12 cellular contexts compared by ENCODE assay signal in the genomic region with DNA sequence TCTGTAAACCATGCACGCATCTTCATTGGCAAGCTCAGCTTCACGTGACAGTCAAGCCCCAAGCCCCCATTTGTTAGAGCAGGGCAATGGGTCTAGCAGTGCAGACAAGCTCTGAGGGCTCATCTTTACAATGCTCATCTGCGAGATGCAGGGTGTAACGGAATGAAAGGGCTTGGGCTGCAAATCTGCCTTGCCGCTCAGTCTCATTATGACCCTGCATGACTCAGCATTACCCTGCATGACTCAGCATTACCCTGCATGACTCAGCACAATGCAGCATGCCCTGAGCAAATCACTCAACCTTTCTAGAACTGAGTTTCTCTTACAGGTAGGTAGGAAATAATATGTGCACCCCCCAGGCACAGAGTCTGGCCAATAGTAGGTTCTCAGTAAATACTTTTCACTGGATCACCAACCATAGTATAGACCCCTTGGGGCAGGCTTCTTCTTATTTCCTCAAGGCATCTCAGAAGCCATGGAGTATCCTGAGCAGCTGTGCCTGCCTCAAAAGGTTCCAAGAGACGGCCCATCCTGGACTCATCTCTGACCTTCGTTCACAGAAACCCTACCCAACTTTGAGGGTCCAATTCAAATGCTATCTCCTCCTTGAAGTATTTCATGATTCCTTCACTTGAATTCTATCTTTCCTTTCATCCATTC.
DNase-seq lines count a peak whose midpoint lies in the region; ATAC-seq and TF ChIP-seq lines count a peak whose summit lies in the region.
"Had no signal": no experiment of that assay in that cellular context is flagged by ENCODE, and none has a peak within 500 bp of the region (broad histone marks: within the 10 kb centered on the region; RNA-seq: fewer than 3 reads in every experiment).

No MANE protein-coding gene starts in this region.

- no peaks in the 10 kb centered on the region for H3K4me1 Mint-ChIP-seq in GM23338
- H3K4me1 Mint-ChIP-seq: immature natural killer cell had no signal

- no peak for TF ChIP-seq CTCF in GM23338 (conservative IDR thresholded peaks at IDR 0.05; ENCODE audit: low read depth in 2 of 2)
- TF ChIP-seq CTCF in RWPE2 (IDR thresholded peaks at IDR 0.05; ENCODE audit: poor library complexity, severe bottlenecking) = no peak
- no peak for TF ChIP-seq CTCF in fibroblast of mammary gland (conservative IDR thresholded peaks at IDR 0.05; ENCODE audit: control insufficient read depth, insufficient read depth, low read depth, low read length)

- H3K4me3 Mint-ChIP-seq in GM23338 = no peak overlapping the region
- H3K4me3 Mint-ChIP-seq: activated T-cell treated with anti-CD3 and anti-CD28 coated beads, Interleukin-2, amount 50 U/mL, for 72 hours; dendritic cell treated with granulocyte-macrophage colony-stimulating factor and Interleukin-4, amounts not matched to agents 40 ng/mL and 50 ng/mL, for 4 days; immature natural killer cell had no signal

- H3K9me3 Mint-ChIP-seq in GM23338 = peaks cover 16% of the 10 kb centered on the region
- H3K9me3 Mint-ChIP-seq: dendritic cell treated with granulocyte-macrophage colony-stimulating factor and Interleukin-4, amounts not matched to agents 40 ng/mL and 50 ng/mL, for 4 days; immature natural killer cell had no signal

- H3K79me2 ChIP-seq in GM23338 (replicated peaks; ENCODE audit: insufficient read depth) = no peaks in the 10 kb centered on the region

- H3K27me3 ChIP-seq in GM23338 (ENCODE audit: insufficient read depth) = no peaks in the 10 kb centered on the region
- no peaks in the 10 kb centered on the region for H3K27me3 ChIP-seq in RWPE2 (ENCODE audit: insufficient read depth, poor library complexity, severe bottlenecking)

- H3K4me3 ChIP-seq in GM23338 (no peak overlapping the region), RWPE2 (ENCODE audit: severe bottlenecking) (no peak overlapping the region), fibroblast of mammary gland (ENCODE audit: control insufficient read depth, low read depth, low read length) (no peak overlapping the region)

- H3F3A ChIP-seq in GM23338 (replicated peaks; ENCODE audit: low read depth) = no peaks in the 10 kb centered on the region

- peaks cover 7% of the 10 kb centered on the region; the same call in 2 of the 3 replicates for H3K36me3 Mint-ChIP-seq in GM23338 (ENCODE audit: low read depth)
- H3K36me3 Mint-ChIP-seq: immature natural killer cell had no signal

- peaks cover 2% of the 10 kb centered on the region for H3K9me3 ChIP-seq in RWPE2 (ENCODE audit: severe bottlenecking)

- peak overlapping the region; percentile 89 for H3K27ac Mint-ChIP-seq in GM23338
- H3K27ac Mint-ChIP-seq: activated T-cell treated with anti-CD3 and anti-CD28 coated beads, Interleukin-2, amount 50 U/mL, for 72 hours; dendritic cell treated with granulocyte-macrophage colony-stimulating factor and Interleukin-4, amounts not matched to agents 40 ng/mL and 50 ng/mL, for 4 days; immature natural killer cell had no signal

- DNase-seq in AG08395 (ENCODE audit: low spot score) (peak; percentile 17), GM23338 (ENCODE audit: low spot score) (peak; percentile 8), RWPE2 (ENCODE audit: low spot score) (no peak), fibroblast of mammary gland (ENCODE audit: low read depth) (peak; percentile 86), DMS 273 treated with DMSO at 0.1 percent for 48 hours (lab: John Stamatoyannopoulos, UW) (no peak), substantia nigra (lab: John Stamatoyannopoulos, UW) (no peak), C1 segment of cervical spinal cord (lab: John Stamatoyannopoulos, UW) (no peak), KG1 (lab: John Stamatoyannopoulos, UW) (no peak)
- DNase-seq: activated T-cell treated with anti-CD3 and anti-CD28 coated beads, Interleukin-2, amount 50 U/mL, for 72 hours; DMS153; immature natural killer cell had no signal

- H3K9me2 ChIP-seq in GM23338 (ENCODE audit: insufficient read depth) = peaks cover 16% of the 10 kb centered on the region

- H3K27ac ChIP-seq in GM23338 (ENCODE audit: low read depth) = no peak overlapping the region
- no peak overlapping the region for H3K27ac ChIP-seq in RWPE2 (ENCODE audit: poor library complexity, severe bottlenecking)
- no peak overlapping the region for H3K27ac ChIP-seq in substantia nigra (ENCODE audit: low read depth, low read length, poor library complexity, severe bottlenecking)

- H2AFZ ChIP-seq in GM23338 = 0 out of 2 replicates have a peak overlapping the region, but pooled peaks have one; percentile 32

- H3K4me1 ChIP-seq in GM23338 (ENCODE audit: insufficient read depth) (no peaks in the 10 kb centered on the region), RWPE2 (ENCODE audit: insufficient read depth, poor library complexity, severe bottlenecking) (no peaks in the 10 kb centered on the region)

- H4K20me1 ChIP-seq in GM23338 (replicated peaks; ENCODE audit: insufficient read depth) = no peaks in the 10 kb centered on the region

- H3K36me3 ChIP-seq in GM23338 (ENCODE audit: insufficient read depth) (no peaks in the 10 kb centered on the region; the same call in 1 of the 2 replicates), RWPE2 (ENCODE audit: low read depth) (no peaks in the 10 kb centered on the region)

- ATAC-seq in GM23338 (no peak), RWPE2 (ENCODE audit: low read depth) (peak; percentile 53; the same call in 1 of the 3 replicates)
- ATAC-seq: activated T-cell treated with anti-CD3 and anti-CD28 coated beads, Interleukin-2, amount 50 U/mL, for 72 hours had no signal

- no peak overlapping the region for H3K4me2 ChIP-seq in GM23338

- H3K27me3 Mint-ChIP-seq in GM23338 (ENCODE audit: insufficient read depth, low read depth, poor library complexity) = peaks cover 2% of the 10 kb centered on the region
- H3K27me3 Mint-ChIP-seq: dendritic cell treated with granulocyte-macrophage colony-stimulating factor and Interleukin-4, amounts not matched to agents 40 ng/mL and 50 ng/mL, for 4 days had no signal

TF ChIP-seq in GM23338, 12 proteins besides CTCF, POLR2A, EP300 and RAD21 (continues in another document):
- TF ChIP-seq, protein P1, sequence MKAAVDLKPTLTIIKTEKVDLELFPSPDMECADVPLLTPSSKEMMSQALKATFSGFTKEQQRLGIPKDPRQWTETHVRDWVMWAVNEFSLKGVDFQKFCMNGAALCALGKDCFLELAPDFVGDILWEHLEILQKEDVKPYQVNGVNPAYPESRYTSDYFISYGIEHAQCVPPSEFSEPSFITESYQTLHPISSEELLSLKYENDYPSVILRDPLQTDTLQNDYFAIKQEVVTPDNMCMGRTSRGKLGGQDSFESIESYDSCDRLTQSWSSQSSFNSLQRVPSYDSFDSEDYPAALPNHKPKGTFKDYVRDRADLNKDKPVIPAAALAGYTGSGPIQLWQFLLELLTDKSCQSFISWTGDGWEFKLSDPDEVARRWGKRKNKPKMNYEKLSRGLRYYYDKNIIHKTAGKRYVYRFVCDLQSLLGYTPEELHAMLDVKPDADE (IDR thresholded peaks at IDR 0.05) = no peak
- TF ChIP-seq CREB1 (CRISPR knock-in tag; IDR thresholded peaks at IDR 0.05; ENCODE audit: low read depth) (no peak), POLR2AphosphoS5 (IDR thresholded peaks at IDR 0.05; ENCODE audit: low read depth) (no peak), STAT1 (IDR thresholded peaks at IDR 0.05; ENCODE audit: unreplicated experiment) (no peak), EZH2phosphoT487 (IDR thresholded peaks at IDR 0.05; ENCODE audit: unreplicated experiment) (no peak), ZNF114 (CRISPR knock-in tag; IDR thresholded peaks at IDR 0.05) (no peak), NANOG (IDR thresholded peaks at IDR 0.05; ENCODE audit: borderline replicate concordance) (no peak), ZNF331 (CRISPR knock-in tag; IDR thresholded peaks at IDR 0.05; ENCODE audit: low read depth) (no peak), EZH2 (IDR thresholded peaks at IDR 0.05; ENCODE audit: low read depth, unreplicated experiment) (no peak), JUNB (IDR thresholded peaks at IDR 0.05; ENCODE audit: unreplicated experiment) (no peak)
- TF ChIP-seq, protein P2, sequence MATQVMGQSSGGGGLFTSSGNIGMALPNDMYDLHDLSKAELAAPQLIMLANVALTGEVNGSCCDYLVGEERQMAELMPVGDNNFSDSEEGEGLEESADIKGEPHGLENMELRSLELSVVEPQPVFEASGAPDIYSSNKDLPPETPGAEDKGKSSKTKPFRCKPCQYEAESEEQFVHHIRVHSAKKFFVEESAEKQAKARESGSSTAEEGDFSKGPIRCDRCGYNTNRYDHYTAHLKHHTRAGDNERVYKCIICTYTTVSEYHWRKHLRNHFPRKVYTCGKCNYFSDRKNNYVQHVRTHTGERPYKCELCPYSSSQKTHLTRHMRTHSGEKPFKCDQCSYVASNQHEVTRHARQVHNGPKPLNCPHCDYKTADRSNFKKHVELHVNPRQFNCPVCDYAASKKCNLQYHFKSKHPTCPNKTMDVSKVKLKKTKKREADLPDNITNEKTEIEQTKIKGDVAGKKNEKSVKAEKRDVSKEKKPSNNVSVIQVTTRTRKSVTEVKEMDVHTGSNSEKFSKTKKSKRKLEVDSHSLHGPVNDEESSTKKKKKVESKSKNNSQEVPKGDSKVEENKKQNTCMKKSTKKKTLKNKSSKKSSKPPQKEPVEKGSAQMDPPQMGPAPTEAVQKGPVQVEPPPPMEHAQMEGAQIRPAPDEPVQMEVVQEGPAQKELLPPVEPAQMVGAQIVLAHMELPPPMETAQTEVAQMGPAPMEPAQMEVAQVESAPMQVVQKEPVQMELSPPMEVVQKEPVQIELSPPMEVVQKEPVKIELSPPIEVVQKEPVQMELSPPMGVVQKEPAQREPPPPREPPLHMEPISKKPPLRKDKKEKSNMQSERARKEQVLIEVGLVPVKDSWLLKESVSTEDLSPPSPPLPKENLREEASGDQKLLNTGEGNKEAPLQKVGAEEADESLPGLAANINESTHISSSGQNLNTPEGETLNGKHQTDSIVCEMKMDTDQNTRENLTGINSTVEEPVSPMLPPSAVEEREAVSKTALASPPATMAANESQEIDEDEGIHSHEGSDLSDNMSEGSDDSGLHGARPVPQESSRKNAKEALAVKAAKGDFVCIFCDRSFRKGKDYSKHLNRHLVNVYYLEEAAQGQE (IDR thresholded peaks at IDR 0.05; ENCODE audit: unreplicated experiment) = no peak

Comparison
In these comparisons a context has a peak if more than half of its experiments do, and no peak if none do; other contexts are left out.
1. DNase-seq: peak in AG08395 (single experiment), GM23338 (single experiment) and fibroblast of mammary gland (single experiment); none in RWPE2 (single experiment), DMS 273 treated with DMSO at 0.1 percent for 48 hours (single experiment), substantia nigra (0 of 49), C1 segment of cervical spinal cord (0 of 14) and KG1 (single experiment).